In the genomic region with DNA sequence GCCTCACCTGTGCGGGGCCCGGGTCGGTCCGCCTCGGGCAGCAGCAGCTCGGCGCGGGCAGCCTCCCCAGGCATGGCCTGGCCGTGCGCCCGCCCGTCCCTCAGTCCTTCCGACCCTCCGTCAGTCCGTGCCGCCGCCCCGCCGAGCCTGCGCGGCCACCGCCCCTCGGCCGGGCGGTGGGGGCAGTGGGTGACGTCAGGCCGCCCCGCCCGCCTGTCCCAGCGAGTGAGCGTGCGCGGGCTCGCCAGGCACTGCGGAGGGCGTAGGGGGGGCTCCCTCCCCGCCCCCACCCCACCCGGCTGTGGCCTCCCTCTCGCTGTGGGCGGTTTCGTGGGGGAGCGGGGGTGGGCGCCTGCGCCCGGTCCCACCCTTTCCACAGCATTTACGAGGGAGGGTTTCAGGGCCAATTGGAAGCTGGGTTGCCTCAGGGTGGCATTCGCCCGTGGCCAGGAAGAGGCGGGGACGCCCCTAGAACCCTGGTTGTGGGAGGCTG, we compare ENCODE assay signal across 1 cellular context.
A peak's percentile ranks its signal among the peaks of the same experiment; 100 is the strongest.
TF ChIP-seq lines count a peak whose summit lies in the region.

A gene with protein sequence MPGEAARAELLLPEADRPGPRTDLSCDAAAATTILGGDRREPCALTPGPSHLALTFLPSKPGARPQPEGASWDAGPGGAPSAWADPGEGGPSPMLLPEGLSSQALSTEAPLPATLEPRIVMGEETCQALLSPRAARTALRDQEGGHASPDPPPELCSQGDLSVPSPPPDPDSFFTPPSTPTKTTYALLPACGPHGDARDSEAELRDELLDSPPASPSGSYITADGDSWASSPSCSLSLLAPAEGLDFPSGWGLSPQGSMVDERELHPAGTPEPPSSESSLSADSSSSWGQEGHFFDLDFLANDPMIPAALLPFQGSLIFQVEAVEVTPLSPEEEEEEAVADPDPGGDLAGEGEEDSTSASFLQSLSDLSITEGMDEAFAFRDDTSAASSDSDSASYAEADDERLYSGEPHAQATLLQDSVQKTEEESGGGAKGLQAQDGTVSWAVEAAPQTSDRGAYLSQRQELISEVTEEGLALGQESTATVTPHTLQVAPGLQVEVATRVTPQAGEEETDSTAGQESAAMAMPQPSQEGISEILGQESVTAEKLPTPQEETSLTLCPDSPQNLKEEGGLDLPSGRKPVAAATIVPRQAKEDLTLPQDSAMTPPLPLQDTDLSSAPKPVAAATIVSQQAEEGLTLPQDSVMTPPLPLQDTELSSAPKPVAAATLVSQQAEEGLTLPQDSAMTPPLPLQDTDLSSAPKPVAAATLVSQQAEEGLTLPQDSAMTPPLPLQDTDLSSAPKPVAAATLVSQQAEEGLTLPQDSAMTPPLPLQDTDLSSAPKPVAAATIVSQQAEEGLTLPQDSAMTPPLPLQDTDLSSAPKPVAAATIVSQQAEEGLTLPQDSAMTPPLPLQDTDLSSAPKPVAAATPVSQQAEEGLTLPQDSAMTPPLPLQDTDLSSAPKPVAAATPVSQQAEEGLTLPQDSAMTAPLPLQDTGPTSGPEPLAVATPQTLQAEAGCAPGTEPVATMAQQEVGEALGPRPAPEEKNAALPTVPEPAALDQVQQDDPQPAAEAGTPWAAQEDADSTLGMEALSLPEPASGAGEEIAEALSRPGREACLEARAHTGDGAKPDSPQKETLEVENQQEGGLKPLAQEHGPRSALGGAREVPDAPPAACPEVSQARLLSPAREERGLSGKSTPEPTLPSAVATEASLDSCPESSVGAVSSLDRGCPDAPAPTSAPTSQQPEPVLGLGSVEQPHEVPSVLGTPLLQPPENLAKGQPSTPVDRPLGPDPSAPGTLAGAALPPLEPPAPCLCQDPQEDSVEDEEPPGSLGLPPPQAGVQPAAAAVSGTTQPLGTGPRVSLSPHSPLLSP (N-terminal part only) (minus strand): TSS at position 149 of the 493 bp plus-strand sequence. CDS start 75 bp downstream, at position 74.

TF ChIP-seq in K562, 482 proteins besides CTCF, POLR2A, EP300 and RAD21:
- no peak for TF ChIP-seq POLR2AphosphoS2 (IDR thresholded peaks at IDR 0.05; ENCODE audit: low read length)
- TF ChIP-seq ZBTB7A (IDR thresholded peaks at IDR 0.05; ENCODE audit: borderline replicate concordance, control insufficient read depth, low read depth, low read length) = peak; percentile 61; the same call in 1 of the 2 replicates
- TF ChIP-seq COPS2 (conservative IDR thresholded peaks at IDR 0.05) = no peak
- TF ChIP-seq, protein P1, sequence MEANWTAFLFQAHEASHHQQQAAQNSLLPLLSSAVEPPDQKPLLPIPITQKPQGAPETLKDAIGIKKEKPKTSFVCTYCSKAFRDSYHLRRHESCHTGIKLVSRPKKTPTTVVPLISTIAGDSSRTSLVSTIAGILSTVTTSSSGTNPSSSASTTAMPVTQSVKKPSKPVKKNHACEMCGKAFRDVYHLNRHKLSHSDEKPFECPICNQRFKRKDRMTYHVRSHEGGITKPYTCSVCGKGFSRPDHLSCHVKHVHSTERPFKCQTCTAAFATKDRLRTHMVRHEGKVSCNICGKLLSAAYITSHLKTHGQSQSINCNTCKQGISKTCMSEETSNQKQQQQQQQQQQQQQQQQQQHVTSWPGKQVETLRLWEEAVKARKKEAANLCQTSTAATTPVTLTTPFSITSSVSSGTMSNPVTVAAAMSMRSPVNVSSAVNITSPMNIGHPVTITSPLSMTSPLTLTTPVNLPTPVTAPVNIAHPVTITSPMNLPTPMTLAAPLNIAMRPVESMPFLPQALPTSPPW (CRISPR knock-in tag; IDR thresholded peaks at IDR 0.05) = peak; percentile 47; the same call in 1 of the 2 replicates
- TF ChIP-seq CREM (IDR thresholded peaks at IDR 0.05; ENCODE audit: low read depth) = peak; percentile 66
- 0 out of 2 replicates have a peak, but pooled peaks have one; percentile 29 for TF ChIP-seq CREB1 (IDR thresholded peaks at IDR 0.05)
- peak; percentile 23; the same call in 1 of the 2 replicates for TF ChIP-seq CREB1 (CRISPR knock-in tag; IDR thresholded peaks at IDR 0.05)
- no peak for TF ChIP-seq ATF1 (CRISPR knock-in tag; IDR thresholded peaks at IDR 0.05)
- peak; percentile 49 for TF ChIP-seq ATF1 (tag; IDR thresholded peaks at IDR 0.05)
- TF ChIP-seq RBFOX2 (IDR thresholded peaks at IDR 0.05; ENCODE audit: low read depth, low read length) = 0 out of 2 replicates have a peak, but pooled peaks have one; percentile 15
- TF ChIP-seq PCBP1 (IDR thresholded peaks at IDR 0.05; ENCODE audit: low read depth, low read length, poor library complexity, severe bottlenecking) = peak; percentile 84
- TF ChIP-seq ATF7 (IDR thresholded peaks at IDR 0.05) = peak; percentile 34; the same call in 1 of the 2 replicates
- no peak for TF ChIP-seq JUN (IDR thresholded peaks at IDR 0.05; ENCODE audit: borderline replicate concordance, low read depth, low read length)
- TF ChIP-seq JUN (CRISPR knock-in tag; IDR thresholded peaks at IDR 0.05; ENCODE audit: borderline replicate concordance) = 0 out of 2 replicates have a peak, but pooled peaks have one; percentile 26
- no peak for TF ChIP-seq WHSC1 (IDR thresholded peaks at IDR 0.05; ENCODE audit: low read length)
- peak; percentile 56 to 72; a peak in 2 of 4 replicates for TF ChIP-seq NRF1 (conservative IDR thresholded peaks at IDR 0.05 in 1 of 2, IDR thresholded peaks at IDR 0.05 in 1 of 2)
- peak; percentile 23 for TF ChIP-seq EGR1 (conservative IDR thresholded peaks at IDR 0.05)
